In genomic region chr1:42157667-42158066, GRCh38 we compare ENCODE assay signal across 15 cellular contexts. TPM values are rescaled to one million over a fixed set of nuclear protein-coding genes. Genes with fewer than 3 reads are reported as not detected.
DNase-seq lines count a peak whose midpoint lies in the region; ATAC-seq lines count a peak whose summit lies in the region.
"Had no signal": no experiment of that assay in that cellular context is flagged by ENCODE, and none has a peak within 500 bp of the region (broad histone marks: within the 10 kb centered on the region; RNA-seq: fewer than 3 reads in every experiment).

No MANE protein-coding gene starts in this region.

- no peak for ATAC-seq in GM18870 (IDR thresholded peaks at IDR 0.05; ENCODE audit: unreplicated experiment)
- no peak for ATAC-seq in GM21526 (IDR thresholded peaks at IDR 0.05; ENCODE audit: low FRiP score, unreplicated experiment)
- ATAC-seq: CD8-positive, alpha-beta T cell; stimulated activated memory B cell treated with anti-CD40 and anti-IgM and Interleukin-4, amounts not matched to agents 10 μg/mL and 1 μg/mL and 100 μg/mL, for 72 hours had no signal

- DNase-seq in stimulated activated CD4-positive, alpha-beta T cell treated with anti-CD3 and anti-CD28 coated beads, Interleukin-1b, Interleukin-23, amount 100 ng/mL, for 48 hours: peak; percentile 10
- no peak for DNase-seq in stimulated activated CD4-positive, alpha-beta T cell treated with anti-CD3 and anti-CD28 coated beads, Interleukin-4, amount 100 ng/mL, for 1 hour
- DNase-seq in M059J (ENCODE audit: low read depth) (peak; percentile 24), UCSD-AML1 (lab: John Stamatoyannopoulos, UW; ENCODE audit: unreplicated experiment) (peak; percentile 64), NOMO-1 (lab: John Stamatoyannopoulos, UW; ENCODE audit: unreplicated experiment in 2 of 2) (no peak)
- no peak for DNase-seq in activated effector memory CD4-positive, alpha-beta T cell treated with Interleukin-2 at 50 U/mL for 16 hours
- DNase-seq: CD8-positive, alpha-beta T cell; NCI-H2081; occipital lobe; Right ventricle myocardium superior had no signal

RNA-seq across cellular contexts. Expression of gene GUCA2B, which starts 4.5 kb away (rescaled TPM):
- not detected in 2 replicates for total RNA-seq in M059J (2014; rRNA removed; shearing (Covaris generic))
- total RNA-seq: ascending aorta; CD8-positive, alpha-beta T cell; lung microvascular endothelial cell; occipital lobe; Right ventricle myocardium superior had no signal

RNA-seq across cellular contexts. Expression of gene GUCA2A, which starts 6.9 kb away (rescaled TPM):
- not detected in 2 replicates for total RNA-seq in M059J (2014; rRNA removed; shearing (Covaris generic))
- total RNA-seq: ascending aorta; CD8-positive, alpha-beta T cell; lung microvascular endothelial cell; occipital lobe; Right ventricle myocardium superior had no signal

Comparison
In these comparisons a context has a peak if more than half of its experiments do, and no peak if none do; other contexts are left out.
1. DNase-seq: peak in stimulated activated CD4-positive, alpha-beta T cell treated with anti-CD3 and anti-CD28 coated beads, Interleukin-1b, Interleukin-23, amount 100 ng/mL, for 48 hours (single experiment), M059J (single experiment) and UCSD-AML1 (single experiment); none in stimulated activated CD4-positive, alpha-beta T cell treated with anti-CD3 and anti-CD28 coated beads, Interleukin-4, amount 100 ng/mL, for 1 hour (single experiment), activated effector memory CD4-positive, alpha-beta T cell treated with Interleukin-2 at 50 U/mL for 16 hours (single experiment) and NOMO-1 (0 of 2).